In the genomic region with DNA sequence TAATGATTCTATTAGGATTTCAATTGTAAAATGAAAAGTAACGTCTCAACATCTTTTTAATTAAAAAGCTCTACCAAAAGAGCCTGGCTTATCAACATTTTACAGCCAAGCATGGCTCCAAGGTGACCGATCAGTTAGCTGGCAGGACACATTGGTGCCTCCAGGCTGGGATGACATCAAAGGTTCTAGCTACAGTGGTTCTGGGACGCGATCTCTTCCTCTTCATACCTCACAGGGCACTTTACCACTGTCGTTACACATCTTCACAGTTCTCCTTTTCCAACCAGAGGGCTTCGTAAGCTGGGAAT, we compare ENCODE assay signal across 8 cellular contexts. TPM values are rescaled to one million over a fixed set of nuclear protein-coding genes. Genes with fewer than 3 reads are reported as not detected.
DNase-seq lines count a peak whose midpoint lies in the region; ATAC-seq, FAIRE-seq and TF ChIP-seq lines count a peak whose summit lies in the region.

No MANE protein-coding gene starts in this region.

- H3K36me3 ChIP-seq in adrenal gland (replicated peaks in 1 of 2) = peaks cover 0 to under 1% of the 10 kb centered on the region in 2 donors
- no peaks in the 10 kb centered on the region for H3K36me3 ChIP-seq in kidney epithelial cell (ENCODE audit: control insufficient read depth, insufficient read depth, low read length)
- H3K36me3 ChIP-seq in suprapubic skin = no peaks in the 10 kb centered on the region

- H3K27me3 ChIP-seq in AG04450 (ENCODE audit: control insufficient read depth, insufficient read depth, low read length) (no peaks in the 10 kb centered on the region), adrenal gland (no peaks in the 10 kb centered on the region), kidney epithelial cell (ENCODE audit: control insufficient read depth, insufficient read depth, low read length) (no peaks in the 10 kb centered on the region), suprapubic skin (no peaks in the 10 kb centered on the region)

- ATAC-seq in GM19035 (IDR thresholded peaks at IDR 0.05; ENCODE audit: unreplicated experiment) (peak; percentile 20), HG03280 (IDR thresholded peaks at IDR 0.05; ENCODE audit: unreplicated experiment) (peak; percentile 10)

- POLR2A ChIA-PET in AG04450 (lab: Yijun Ruan, JAX) = no interaction called here

- WGBS in adrenal gland, 4 donors = 1 to 4% (median 2%) methylated on average over 6 of the region's 6 CpGs
- WGBS in suprapubic skin = 5% methylated on average over 6 of the region's 6 CpGs

- intact Hi-C loops in adrenal gland (cut with DNase I) = loop anchor here in 1 of 2 donors (10.0 kb wide), 1 partner anchor 192 kb away; no protein-coding TSS in a partner anchor

- H3K4me3 ChIP-seq in AG04450 (ENCODE audit: low read depth, low read length) = peak overlapping the region; percentile 94
- H3K4me3 ChIP-seq in adrenal gland = peak overlapping the region; percentile 71 to 96 (median 94)
- H3K4me3 ChIP-seq in kidney epithelial cell (ENCODE audit: low read depth, low read length) = peak overlapping the region; percentile 90
- peak overlapping the region; percentile 85 for H3K4me3 ChIP-seq in suprapubic skin

- FAIRE-seq in urothelium cell line (lab: Jason Lieb, UNC) = no peak

- CTCF ChIA-PET in AG04450 (lab: Charles Lee) = interaction anchor here (0.6 to 5.4 kb wide), 15 partner anchors 12 to 267 kb away, joined by 3 to 41 read pairs (median 4); no protein-coding TSS in a partner anchor

- TF ChIP-seq CTCF in AG04450 (IDR thresholded peaks at IDR 0.05; ENCODE audit: low read depth, low read length) (no peak), adrenal gland (IDR thresholded peaks at IDR 0.05) (no peak), kidney epithelial cell (IDR thresholded peaks at IDR 0.05; ENCODE audit: insufficient read depth, low read length, poor library complexity, severe bottlenecking) (no peak), suprapubic skin (IDR thresholded peaks at IDR 0.05) (no peak), GM20000 (IDR thresholded peaks at IDR 0.05; ENCODE audit: extremely low read depth, missing control alignments) (no peak)

- H3K9me3 ChIP-seq in AG04450 (ENCODE audit: control insufficient read depth, insufficient read depth, low read length) = peaks cover 3% of the 10 kb centered on the region; the same call in 1 of the 2 replicates
- H3K9me3 ChIP-seq in adrenal gland (replicated peaks in 1 of 3) = no peaks in the 10 kb centered on the region
- no peaks in the 10 kb centered on the region for H3K9me3 ChIP-seq in suprapubic skin

- no peak for TF ChIP-seq EP300 in suprapubic skin (IDR thresholded peaks at IDR 0.05)

- peaks cover 17 to 31% of the 10 kb centered on the region in 2 donors for H3K4me1 ChIP-seq in adrenal gland (replicated peaks in 1 of 2)
- peaks cover 39% of the 10 kb centered on the region for H3K4me1 ChIP-seq in suprapubic skin

- DNase-seq in AG04450 (ENCODE audit: low read depth, low spot score) (no peak), adrenal gland (peak in 4 of 7 donors; percentile 26 to 60 (median 40)), kidney epithelial cell (ENCODE audit: low read depth) (no peak), suprapubic skin (ENCODE audit: low spot score in 2 of 2) (no peak), GM20000 (ENCODE audit: low spot score) (no peak), urothelium cell line (ENCODE audit: low spot score) (no peak)

- peak overlapping the region; percentile 62 for H3K27ac ChIP-seq in AG04450 (ENCODE audit: low read depth, low read length)
- H3K27ac ChIP-seq in adrenal gland = peak overlapping the region; percentile 62 to 94 (median 88)
- peak overlapping the region; percentile 84 for H3K27ac ChIP-seq in suprapubic skin

- no peak for TF ChIP-seq POLR2A in adrenal gland (IDR thresholded peaks at IDR 0.05)
- TF ChIP-seq POLR2A in suprapubic skin (IDR thresholded peaks at IDR 0.05) = no peak

RNA-seq across cellular contexts. Expression of gene ORC2, which starts 0.7 kb away (rescaled TPM):
- polyA plus RNA-seq in AG04450 (2011; rRNA removed) (4.7 and 4.9 TPM in 2 replicates), adrenal gland (10 to 100 TPM in 2 of 3 donors, 1 to 10 TPM in 1; 9.1 to 19.5 (median 12.5) TPM)
- polyA minus RNA-seq in AG04450 (2011; rRNA and poly(A)+ RNA removed) = 3.3 and 6.9 TPM in 2 replicates
- total RNA-seq in adrenal gland (10 to 100 TPM in 7 of 8 donors, 1 to 10 TPM in 1; 5.0 to 30.7 (median 21.5) TPM), kidney epithelial cell (16.2 and 17.3 TPM in 2 replicates), suprapubic skin (10 to 100 TPM; 13.3 to 39.7 (median 17.3) TPM)

Comparison
In these comparisons a context has a peak if more than half of its experiments do, and no peak if none do; other contexts are left out.
1. DNase-seq: peak in adrenal gland (4 of 7); none in AG04450 (single experiment), kidney epithelial cell (single experiment), suprapubic skin (0 of 2), GM20000 (single experiment) and urothelium cell line (single experiment).
2. Peak in every context shown above with its lines, with median percentiles within 50 percentile points of each other: H3K27ac ChIP-seq and H3K4me3 ChIP-seq.